In the genomic region with DNA sequence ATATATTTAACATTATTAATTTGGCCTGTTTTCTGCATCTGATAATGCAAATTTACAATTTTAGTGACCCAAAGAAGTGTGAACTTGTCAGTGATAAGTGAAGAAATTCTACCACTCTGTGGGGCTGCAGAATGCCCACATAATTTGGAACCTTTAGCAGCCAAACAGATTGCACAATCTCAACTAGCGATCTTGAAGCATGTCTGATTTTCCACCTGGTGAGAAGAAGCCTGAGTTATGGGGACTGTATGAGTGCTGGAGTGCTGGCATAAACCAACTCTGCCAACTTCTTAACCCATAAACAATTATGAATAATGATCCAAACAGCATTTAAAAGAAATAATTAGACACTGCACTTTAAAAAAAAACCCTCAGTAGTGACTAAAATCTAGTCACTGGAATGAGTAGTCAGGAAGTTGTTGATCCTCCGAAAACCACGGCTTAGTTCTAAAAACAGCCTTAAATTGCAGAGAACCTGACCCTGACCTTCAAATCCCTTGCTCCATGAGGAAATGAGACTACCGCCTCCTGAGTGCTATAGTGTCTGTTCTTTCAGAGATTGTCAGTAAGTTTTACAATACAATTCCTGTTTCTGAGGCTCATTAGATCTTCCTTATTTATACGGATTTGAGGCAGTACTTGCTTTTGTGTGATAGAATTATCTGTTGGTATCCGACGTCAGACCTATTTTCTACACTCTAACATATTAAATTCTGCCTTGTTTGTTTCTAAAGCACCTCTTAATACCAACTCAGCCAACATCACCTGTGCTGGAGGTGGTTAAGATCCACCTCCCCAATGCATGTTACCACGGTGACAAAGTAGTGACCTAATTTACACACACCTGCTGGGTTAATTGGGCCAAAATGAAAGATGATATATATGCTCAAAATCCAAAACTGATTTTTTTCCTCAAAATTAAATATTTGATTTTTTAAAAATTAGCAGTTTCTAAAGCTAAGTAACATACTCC, we compare ENCODE assay signal across 8 cellular contexts.
A peak's percentile ranks its signal among the peaks of the same experiment; 100 is the strongest.
DNase-seq lines count a peak whose midpoint lies in the region; ATAC-seq, FAIRE-seq and TF ChIP-seq lines count a peak whose summit lies in the region.

No MANE protein-coding gene starts in this region.

- H3K9me3 ChIP-seq in vagina: no peaks in the 10 kb centered on the region

- no peak overlapping the region for H3K4me3 ChIP-seq in vagina

- H3K36me3 ChIP-seq in vagina: no peaks in the 10 kb centered on the region

- peak; percentile 5 for DNase-seq in COLO668 (lab: John Stamatoyannopoulos, UW; ENCODE audit: unreplicated experiment)
- peak; percentile 62 for DNase-seq in RKO (ENCODE audit: low spot score)
- DNase-seq in HT-29 (ENCODE audit: low spot score): no peak
- DNase-seq in vagina (ENCODE audit: extremely low spot score in 2 of 2): no peak
- DNase-seq in NCI-H187 treated with DMSO at 0.1 percent for 48 hours (lab: John Stamatoyannopoulos, UW): no peak

- H3K27ac ChIP-seq in vagina: no peak overlapping the region

- intact Hi-C loops in vagina (cut with DNase I): no loop called here

- ATAC-seq in GM19438 (IDR thresholded peaks at IDR 0.05; ENCODE audit: low read depth, unreplicated experiment) (peak; percentile 72), HG03342 (IDR thresholded peaks at IDR 0.05; ENCODE audit: unreplicated experiment) (peak; percentile 90)

- no peaks in the 10 kb centered on the region for H3K27me3 ChIP-seq in vagina

- no peak for TF ChIP-seq CTCF in vagina (IDR thresholded peaks at IDR 0.05)

- peak; percentile 99 for FAIRE-seq in islet of Langerhans (lab: Jason Lieb, UNC)

- no peak for TF ChIP-seq POLR2A in vagina (IDR thresholded peaks at IDR 0.05)

- peaks cover 15% of the 10 kb centered on the region for H3K4me1 ChIP-seq in vagina

Comparison
In these comparisons a context has a peak if more than half of its experiments do, and no peak if none do; other contexts are left out.
1. DNase-seq: peak in COLO668 (single experiment) and RKO (single experiment); none in HT-29 (single experiment), vagina (0 of 2) and NCI-H187 treated with DMSO at 0.1 percent for 48 hours (single experiment).